In genomic region chr2:26616032-26616863, GRCh38 we compare ENCODE assay signal across 28 cellular contexts. TPM values are rescaled to one million over a fixed set of nuclear protein-coding genes. Genes with fewer than 3 reads are reported as not detected.
A peak's percentile ranks its signal among the peaks of the same experiment; 100 is the strongest.
DNase-seq lines count a peak whose midpoint lies in the region; ATAC-seq, FAIRE-seq and TF ChIP-seq lines count a peak whose summit lies in the region.
"Had no signal": no experiment of that assay in that cellular context is flagged by ENCODE, and none has a peak within 500 bp of the region (broad histone marks: within the 10 kb centered on the region; RNA-seq: fewer than 3 reads in every experiment).

No MANE protein-coding gene starts in this region.

- H4K8ac ChIP-seq in mesendoderm (ENCODE audit: low read depth, low read length): no peak overlapping the region

- no peaks in the 10 kb centered on the region for H3K79me2 ChIP-seq in K562 (ENCODE audit: control insufficient read depth, insufficient read depth, low read length)
- H3K79me2 ChIP-seq in mesendoderm (ENCODE audit: control insufficient read depth, insufficient read depth, low read length): no peaks in the 10 kb centered on the region
- H3K79me2 ChIP-seq: hepatocyte had no signal

- no peak for TF ChIP-seq RAD21 in K562 (CRISPR knock-in tag; conservative IDR thresholded peaks at IDR 0.05 in 1 of 2, IDR thresholded peaks at IDR 0.05 in 1 of 2)

- no peaks in the 10 kb centered on the region for H3K36me3 ChIP-seq in K562 (ENCODE audit: control insufficient read depth, insufficient read depth, low read length)
- H3K36me3 ChIP-seq in mesendoderm (ENCODE audit: control insufficient read depth, insufficient read depth, low read length): no peaks in the 10 kb centered on the region
- H3K36me3 ChIP-seq in suprapubic skin: no peaks in the 10 kb centered on the region
- H3K36me3 ChIP-seq: gastrocnemius medialis had no signal

- ATAC-seq in K562 (no peak), GM19328 (IDR thresholded peaks at IDR 0.05; ENCODE audit: unreplicated experiment) (no peak), HG03175 (IDR thresholded peaks at IDR 0.05; ENCODE audit: unreplicated experiment) (no peak)
- ATAC-seq: gastrocnemius medialis; stimulated activated effector memory CD8-positive, alpha-beta T cell treated with anti-CD3 and anti-CD28 coated beads, Interleukin-12 subunit alpha, Interleukin-12 subunit beta, amount 100 ng/mL, for 72 hours had no signal

- no peak overlapping the region for H3K4ac ChIP-seq in mesendoderm (ENCODE audit: low read depth, low read length)

- TF ChIP-seq CTCF in K562 (IDR thresholded peaks at IDR 0.05 in 2 of 3, conservative IDR thresholded peaks at IDR 0.05 in 1 of 3; ENCODE audit: insufficient read depth in 2 of 3, low read depth in 1 of 3, low read length in 3 of 3) (no peak), suprapubic skin (IDR thresholded peaks at IDR 0.05) (no peak)

- H2AFZ ChIP-seq in K562 (ENCODE audit: low read depth, low read length): no peak overlapping the region
- H2AFZ ChIP-seq: hepatocyte had no signal

- whole genome bisulfite sequencing in K562 (ENCODE audit: insufficient coverage, low coverage, missing lambda C conversion rate): 2% methylated on average over 17 of the region's 17 CpGs
- no CpG with 5 or more reads among the region's 17 CpGs for WGBS in mesendoderm (ENCODE audit: extremely low coverage, insufficient coverage, low lambda C conversion rate)
- 73% methylated on average over 10 of the region's 17 CpGs for WGBS in suprapubic skin

- no peaks in the 10 kb centered on the region for H3K9me1 ChIP-seq in K562 (ENCODE audit: control insufficient read depth, insufficient read depth, low read length)

- in situ Hi-C loops in K562 (cut with MboI): no loop called here

- intact Hi-C loops in K562 (cut with micrococcal nuclease): no loop called here

- no peak overlapping the region for H2BK120ac ChIP-seq in mesendoderm (ENCODE audit: low read depth, low read length)

- H3K18ac ChIP-seq in mesendoderm (ENCODE audit: low read length): no peak overlapping the region

- peak; percentile 37 for FAIRE-seq in K562 (lab: Jason Lieb, UNC)
- FAIRE-seq: endothelial cell of umbilical vein had no signal

- H3K4me2 ChIP-seq in K562 (ENCODE audit: insufficient read depth, low read length) (no peak overlapping the region), mesendoderm (ENCODE audit: low read length) (no peak overlapping the region)
- H3K4me2 ChIP-seq: hepatocyte had no signal

- no peak for TF ChIP-seq EP300 in K562 (IDR thresholded peaks at IDR 0.05; ENCODE audit: low read length)
- no peak for TF ChIP-seq EP300 in suprapubic skin (IDR thresholded peaks at IDR 0.05)

- H4K5ac ChIP-seq in mesendoderm (ENCODE audit: low read length): no peak overlapping the region

- H4K20me1 ChIP-seq in K562 (replicated peaks; ENCODE audit: control insufficient read depth, insufficient read depth, low read length): peaks cover 4% of the 10 kb centered on the region; the same call in 1 of the 2 replicates

- TF ChIP-seq POLR2A in K562 (conservative IDR thresholded peaks at IDR 0.05) (no peak), suprapubic skin (IDR thresholded peaks at IDR 0.05) (no peak)

- H3K9me3 ChIP-seq in K562 (replicated peaks; ENCODE audit: control insufficient read depth, insufficient read depth, low read depth, low read length): no peaks in the 10 kb centered on the region; the same call in 1 of the 2 replicates
- H3K9me3 ChIP-seq in suprapubic skin: no peaks in the 10 kb centered on the region
- H3K9me3 ChIP-seq: gastrocnemius medialis had no signal

- POLR2A ChIA-PET in K562 (lab: Yijun Ruan, JAX): interaction anchor here (0.8 to 1.3 kb wide), 2 partner anchors 10 to 15 kb away, joined by 3 read pairs; no protein-coding TSS in a partner anchor

- CTCF ChIA-PET in K562 (lab: Yijun Ruan, JAX; ENCODE audit: low intra/inter-chr PET ratio): no interaction called here

- DNase-seq in activated CD4-positive, alpha-beta T cell treated with anti-CD3 and anti-CD28 coated beads for 1 hour: peak; percentile 5
- DNase-seq in activated CD4-positive, alpha-beta T cell treated with anti-CD3 and anti-CD28 coated beads, Interleukin-2, amount 50 U/mL, for 4 hours: no peak
- DNase-seq in K562 (ENCODE audit: extremely low read depth in 1 of 4, low spot score in 3 of 4) (no peak), mesendoderm (no peak), suprapubic skin (ENCODE audit: low spot score in 2 of 2) (peak; percentile 36 to 52), SIG-M5 treated with dmso at 0.1 percent for 504 hours (lab: John Stamatoyannopoulos, UW; ENCODE audit: unreplicated experiment) (no peak)
- DNase-seq: activated CD4-positive, alpha-beta memory T cell treated with anti-CD3 and anti-CD28 coated beads, Interleukin-2, amount 10 ng/mL, durations not matched to agents 7 days and 5 days; activated CD4-positive, CD25-positive, alpha-beta regulatory T cell treated with anti-CD3 and anti-CD28 coated beads, Interleukin-2, amount 50 U/mL, for 72 hours; activated gamma-delta T cell; activated naive CD8-positive, alpha-beta T cell treated with anti-CD3 and anti-CD28 coated beads for 36 hours; activated T-cell treated with anti-CD3 and anti-CD28 coated beads for 4 hours; Calu3; GDM1; NCI-H1048; stimulated activated CD4-positive, alpha-beta T cell treated with anti-CD3 and anti-CD28 coated beads, Interleukin-15, amount 100 ng/mL, for 24 hours had no signal

- no peak overlapping the region for H2BK15ac ChIP-seq in mesendoderm (replicated peaks; ENCODE audit: low read depth)

- peak overlapping the region; percentile 65 for H2AK5ac ChIP-seq in mesendoderm (ENCODE audit: low read length)

- H3K27ac ChIP-seq in K562 (ENCODE audit: extremely low read depth, low read depth, low read length) (no peak overlapping the region), mesendoderm (ENCODE audit: low read depth, low read length) (no peak overlapping the region), suprapubic skin (no peak overlapping the region)
- H3K27ac ChIP-seq: gastrocnemius medialis, hepatocyte had no signal

- no peak overlapping the region for H2BK5ac ChIP-seq in mesendoderm (ENCODE audit: low read length)

- H3K4me1 ChIP-seq in K562 (replicated peaks in 1 of 2; ENCODE audit: control insufficient read depth in 2 of 2, insufficient read depth in 2 of 2, low read length in 2 of 2) (peaks cover 0 to 6% of the 10 kb centered on the region in 2 experiments; a peak in 1 of 5 replicates), mesendoderm (ENCODE audit: control insufficient read depth, low read depth, low read length) (peaks cover 8% of the 10 kb centered on the region), suprapubic skin (peaks cover 8% of the 10 kb centered on the region)
- H3K4me1 ChIP-seq: gastrocnemius medialis had no signal

- H3K4me3 ChIP-seq in K562 (no peak overlapping the region), mesendoderm (ENCODE audit: low read length) (no peak overlapping the region), suprapubic skin (no peak overlapping the region)
- H3K4me3 ChIP-seq: gastrocnemius medialis, hepatocyte had no signal

- H3K79me1 ChIP-seq in mesendoderm (ENCODE audit: low read length): no peaks in the 10 kb centered on the region

- H3K27me3 ChIP-seq in K562 (ENCODE audit: control insufficient read depth in 2 of 2, insufficient read depth in 2 of 2, low read length in 2 of 2): peaks cover 47 to 84% of the 10 kb centered on the region in 2 experiments
- no peaks in the 10 kb centered on the region for H3K27me3 ChIP-seq in mesendoderm (ENCODE audit: insufficient read depth, low read length, poor library complexity)
- peaks cover 34% of the 10 kb centered on the region for H3K27me3 ChIP-seq in suprapubic skin

- peak overlapping the region; percentile 67 for H3K23ac ChIP-seq in mesendoderm (ENCODE audit: low read length)

- BruUV-seq in K562 (replicated peaks; lab: Mats Ljungman, UMichigan): no TSS peak

- H3K9ac ChIP-seq in K562 (ENCODE audit: insufficient read depth in 1 of 2, low read depth in 2 of 2, low read length in 2 of 2): 0 out of 4 replicates have a peak overlapping the region, but pooled peaks of 1 of the 2 experiments have one; percentile 7
- no peak overlapping the region for H3K9ac ChIP-seq in mesendoderm (ENCODE audit: low read length)

- peak overlapping the region; percentile 46 for H3K56ac ChIP-seq in mesendoderm (ENCODE audit: low read length)

RNA-seq across cellular contexts. Expression of gene CIB4, which starts 24.9 kb away (rescaled TPM):
- total RNA-seq in K562 (2011; cell fraction: chromatin; rRNA removed; ENCODE audit: low replicate concordance): not detected in 2 replicates
- not detected in 2 replicates for total RNA-seq in K562 (2011; cell fraction: nucleolus; rRNA removed)
- not detected in 2 replicates for total RNA-seq in K562 (2011; cell fraction: nucleoplasm; rRNA removed)
- total RNA-seq in K562 (2014; rRNA removed) (not detected in 2 replicates), K562 (2014; rRNA removed; fragmentation: Illumina TruSeq; extraction: Trizol) (not detected in 2 replicates), K562 (2015; rRNA removed; fragmentation: Illumina TruSeq; extraction: Trizol) (not detected in 2 replicates), K562 (2021) (not detected in 2 replicates), suprapubic skin (not detected)
- polyA plus RNA-seq in K562 (2011; rRNA removed) (not detected in 2 replicates), K562 (2014; fragmentation: Illumina TruSeq; extraction: Trizol) (not detected in 2 replicates), K562 (2014; fragmentation: Nextera tagmentation; extraction: Ambion mirVana) (not detected), K562 (2014; rRNA removed) (not detected in 2 replicates)
- not detected in 2 replicates for polyA plus RNA-seq in K562 (2011; cell fraction: cytosol; rRNA removed)
- not detected in 2 replicates for polyA plus RNA-seq in K562 (2011; cell fraction: nucleus; rRNA removed)
- not detected in 2 replicates for polyA plus RNA-seq in K562 (2012)
- not detected in 2 replicates for polyA minus RNA-seq in K562 (2011; rRNA and poly(A)+ RNA removed)
- polyA minus RNA-seq in K562 (2011; cell fraction: cytosol; rRNA and poly(A)+ RNA removed): not detected in 2 replicates
- not detected in 2 replicates for polyA minus RNA-seq in K562 (2011; cell fraction: nucleus; rRNA and poly(A)+ RNA removed)
- polyA plus RNA-seq in mesendoderm (2013, experiment 1 of 2): 0.11 TPM
- polyA plus RNA-seq in mesendoderm (2013, experiment 2 of 2): 0.11 TPM
- total RNA-seq: activated CD4-positive, alpha-beta memory T cell treated with anti-CD3 and anti-CD28 coated beads, Interleukin-2, amount 10 ng/mL, durations not matched to agents 7 days and 5 days; activated naive CD8-positive, alpha-beta T cell treated with anti-CD3 and anti-CD28 coated beads for 36 hours; bronchial epithelial cell; Calu3; endothelial cell of umbilical vein; fibroblast of lung; gastrocnemius medialis; hepatocyte; NCI-H460; neural crest cell; RPMI7951; SK-MEL-5; ureter had no signal
- polyA plus RNA-seq: endothelial cell of umbilical vein, fibroblast of lung, hepatocyte had no signal

Comparison
In these comparisons a context has a peak if more than half of its experiments do, and no peak if none do; other contexts are left out.
1. DNase-seq: peak in activated CD4-positive, alpha-beta T cell treated with anti-CD3 and anti-CD28 coated beads for 1 hour (single experiment) and suprapubic skin (2 of 2); none in activated CD4-positive, alpha-beta T cell treated with anti-CD3 and anti-CD28 coated beads, Interleukin-2, amount 50 U/mL, for 4 hours (0 of 2), K562 (0 of 4), mesendoderm (single experiment) and SIG-M5 treated with dmso at 0.1 percent for 504 hours (single experiment).